ENCODE assay signal across 17 cellular contexts in the genomic region with DNA sequence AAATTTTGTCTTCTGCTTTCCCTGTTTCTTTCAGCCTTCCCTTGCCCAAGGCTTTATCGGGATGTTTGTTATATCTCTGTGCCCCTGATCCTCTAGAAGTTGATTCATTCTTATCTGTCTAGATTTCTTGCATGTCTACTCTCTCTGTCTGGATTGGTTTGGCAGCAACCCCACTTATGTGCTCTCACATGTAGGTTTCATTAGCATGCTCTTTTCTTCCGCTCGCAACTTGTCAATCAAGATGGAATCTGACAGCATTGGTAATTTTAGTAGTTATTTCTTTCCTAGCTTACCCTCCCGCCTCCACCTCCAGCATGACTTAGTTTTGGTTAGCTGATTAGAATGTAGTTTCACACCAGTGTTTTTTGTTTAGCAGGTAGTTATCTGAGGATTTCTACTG. TPM values are rescaled to one million over a fixed set of nuclear protein-coding genes. Genes with fewer than 3 reads are reported as not detected.
DNase-seq lines count a peak whose midpoint lies in the region; ATAC-seq, FAIRE-seq and TF ChIP-seq lines count a peak whose summit lies in the region.
"Had no signal": no experiment of that assay in that cellular context is flagged by ENCODE, and none has a peak within 500 bp of the region (broad histone marks: within the 10 kb centered on the region; RNA-seq: fewer than 3 reads in every experiment).

No MANE protein-coding gene starts in this region.

- H3K27me3 ChIP-seq in keratinocyte (ENCODE audit: control insufficient read depth, extremely low read depth, insufficient read depth, low read length) (no peaks in the 10 kb centered on the region), sigmoid colon (no peaks in the 10 kb centered on the region)

- no peak overlapping the region for H3K9ac ChIP-seq in keratinocyte (ENCODE audit: control insufficient read depth, extremely low read depth, insufficient read depth, low read length)

- H3K4me3 ChIP-seq in keratinocyte (ENCODE audit: control insufficient read depth in 2 of 3, extremely low read depth in 1 of 3, insufficient read depth in 2 of 3, low read depth in 1 of 3, low read length in 3 of 3) (peak overlapping the region in 1 of 3 experiments; percentile 13), sigmoid colon (no peak overlapping the region)
- H3K4me3 ChIP-seq: GM12878 had no signal

- no peak for ATAC-seq in GM18505 (IDR thresholded peaks at IDR 0.05; ENCODE audit: unreplicated experiment)
- ATAC-seq: GM12878 had no signal

- WGBS in sigmoid colon, 2 donors = 96 to 97% methylated on average over 4 of the region's 4 CpGs

- no peak for DNase-seq in H54 (ENCODE audit: insufficient read length, low spot score)
- peak; percentile 19 for DNase-seq in OCI-M1 (lab: John Stamatoyannopoulos, UW)
- no peak for DNase-seq in keratinocyte (ENCODE audit: low read depth, low spot score)
- no peak for DNase-seq in sigmoid colon
- no peak for DNase-seq in NCI-H2171 treated with DMSO at 0.1 percent for 48 hours (lab: John Stamatoyannopoulos, UW)
- DNase-seq in HK-2 (ENCODE audit: unreplicated experiment) = no peak
- DNase-seq: Caco-2; CD4-positive, alpha-beta T cell; GF-D8; GOT3; KBM-7; NCI-H187; NCI-H446; NCI-H774 had no signal

- dilution Hi-C loops in keratinocyte (cut with MboI; ENCODE audit: extremely low pct_ligation_motif_present, low sequenced_read_pairs) = no loop called here

- TF ChIP-seq CTCF in keratinocyte (optimal IDR thresholded peaks at IDR 0.05 in 1 of 3, IDR thresholded peaks at IDR 0.05 in 1 of 3, conservative IDR thresholded peaks at IDR 0.05 in 1 of 3; ENCODE audit: extremely low read depth in 1 of 3, insufficient read depth in 2 of 3, low read length in 3 of 3) (no peak), sigmoid colon (IDR thresholded peaks at IDR 0.05) (no peak)

- no peaks in the 10 kb centered on the region for H3K36me3 ChIP-seq in keratinocyte (ENCODE audit: control insufficient read depth in 2 of 2, extremely low read depth in 1 of 2, insufficient read depth in 2 of 2, low read length in 2 of 2)
- no peaks in the 10 kb centered on the region for H3K36me3 ChIP-seq in sigmoid colon

- no peak overlapping the region for H2AFZ ChIP-seq in keratinocyte (ENCODE audit: control insufficient read depth, low read length)

- TF ChIP-seq POLR2A in H54 (IDR thresholded peaks at IDR 0.05; ENCODE audit: low read depth, low read length) (no peak), sigmoid colon (IDR thresholded peaks at IDR 0.05) (no peak), GM18505 (IDR thresholded peaks at IDR 0.05; ENCODE audit: borderline replicate concordance, extremely low read depth, insufficient read depth, insufficient read length) (no peak)

- H3K4me2 ChIP-seq in keratinocyte (ENCODE audit: control insufficient read depth, extremely low read depth, insufficient read depth, low read depth, low read length) = peak overlapping the region; percentile 70

- H4K20me1 ChIP-seq in keratinocyte (ENCODE audit: control insufficient read depth, extremely low read depth, insufficient read depth, low read length) = no peaks in the 10 kb centered on the region

- no peaks in the 10 kb centered on the region for H3K9me1 ChIP-seq in keratinocyte (ENCODE audit: control insufficient read depth, extremely low read depth, insufficient read depth, low read length)

- no peak for TF ChIP-seq EP300 in sigmoid colon (IDR thresholded peaks at IDR 0.05)

- intact Hi-C loops in sigmoid colon (cut with DNase I) = no loop called here

- FAIRE-seq in H54 (lab: Jason Lieb, UNC) = peak; percentile 36
- peak; percentile 65 for FAIRE-seq in keratinocyte (lab: Jason Lieb, UNC)
- FAIRE-seq: A204.1, GM12878 had no signal

- H3K9me3 ChIP-seq in keratinocyte (ENCODE audit: control insufficient read depth, low read depth, low read length) (no peaks in the 10 kb centered on the region), sigmoid colon (no peaks in the 10 kb centered on the region)
- H3K9me3 ChIP-seq: Caco-2 had no signal

- peaks cover 75% of the 10 kb centered on the region for H3K79me2 ChIP-seq in keratinocyte (ENCODE audit: control insufficient read depth, insufficient read depth, low read length)

- H3K4me1 ChIP-seq in keratinocyte (ENCODE audit: control insufficient read depth, extremely low read depth, insufficient read depth, low read length) (peaks cover 45% of the 10 kb centered on the region), sigmoid colon (peaks cover 0 to 96% (median 64%) of the 10 kb centered on the region in 4 donors)

- peak overlapping the region; percentile 13 for H3K27ac ChIP-seq in keratinocyte (ENCODE audit: control insufficient read depth, insufficient read depth, low read length)
- H3K27ac ChIP-seq in sigmoid colon = peak overlapping the region in 3 of 4 donors; percentile 23 to 76 (median 55)

RNA-seq across cellular contexts. Expression of a gene that starts 39.3 kb away (rescaled TPM):
- polyA plus RNA-seq in keratinocyte = 16.2 to 19.7 TPM (median 18.5 TPM) in 3 replicates
- polyA plus RNA-seq in keratinocyte (2011; ENCODE audit: low read depth) = 16.6 TPM
- polyA plus RNA-seq in keratinocyte (2011; cell fraction: cytosol; rRNA removed) = 15.8 and 20.8 TPM in 2 replicates
- polyA plus RNA-seq in keratinocyte (2011; cell fraction: nucleus; rRNA removed) = 23.5 and 26.7 TPM in 2 replicates
- polyA plus RNA-seq in keratinocyte (2012; ENCODE audit: low replicate concordance) = 15.0 and 22.8 TPM in 2 replicates
- 16.9 to 18.9 TPM (median 17.7 TPM) in 3 replicates for polyA minus RNA-seq in keratinocyte
- polyA minus RNA-seq in keratinocyte (2011; cell fraction: cytosol; rRNA and poly(A)+ RNA removed) = 13.6 TPM
- polyA minus RNA-seq in keratinocyte (2011; cell fraction: nucleus; rRNA and poly(A)+ RNA removed) = 15.6 and 22.0 TPM in 2 replicates
- 10 to 100 TPM; 20.8 to 32.4 (median 24.4) TPM for total RNA-seq in sigmoid colon
- 10 to 100 TPM; 29.9 to 50.4 (median 43.2) TPM for polyA plus RNA-seq in sigmoid colon
